8 cellular contexts compared by ENCODE assay signal in the genomic region with DNA sequence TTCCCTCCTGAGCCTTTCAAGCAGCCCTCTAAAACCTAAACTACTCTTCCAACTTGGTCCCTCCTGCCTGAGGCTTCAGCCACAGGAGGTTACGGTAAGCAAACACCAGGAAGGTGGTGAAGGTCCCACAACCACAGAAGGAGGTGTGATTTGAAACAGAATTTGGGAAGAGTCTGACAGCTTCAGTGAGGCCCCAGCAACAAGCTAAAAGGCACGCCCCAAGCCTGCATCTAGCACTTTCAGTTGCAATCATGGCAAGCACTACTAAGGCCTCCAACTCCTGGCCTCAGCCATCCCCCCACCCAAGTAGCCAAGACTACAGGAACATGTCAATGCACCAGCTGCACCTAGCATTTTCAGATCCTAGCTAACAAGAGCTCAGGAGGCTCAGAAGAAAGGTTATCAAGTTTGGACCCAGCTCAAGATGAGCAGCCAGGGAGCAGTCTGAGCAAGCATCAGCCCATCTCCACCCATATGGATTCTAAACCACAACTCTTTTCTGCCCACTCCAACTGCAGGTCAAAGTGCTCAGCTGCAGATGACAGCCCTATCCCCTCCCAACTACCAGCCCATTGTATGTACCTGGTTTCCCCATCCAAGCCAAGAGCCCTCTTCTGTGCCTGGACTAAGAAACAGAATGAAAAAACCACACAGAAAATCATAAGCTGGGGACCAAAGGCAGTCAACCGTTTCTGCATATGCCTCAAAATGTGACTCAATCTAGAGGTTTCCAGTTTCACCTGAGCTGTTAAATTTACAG. TPM values are rescaled to one million over a fixed set of nuclear protein-coding genes. Genes with fewer than 3 reads are reported as not detected.
DNase-seq lines count a peak whose midpoint lies in the region; ATAC-seq and TF ChIP-seq lines count a peak whose summit lies in the region.

No MANE protein-coding gene starts in this region.

- H3K9me2 ChIP-seq in GM23248 (ENCODE audit: insufficient read depth) = no peaks in the 10 kb centered on the region

- H3K27ac ChIP-seq in DND-41 (ENCODE audit: low read length) (peak overlapping the region; percentile 92), GM23248 (peak overlapping the region; percentile 90), ectodermal cell (ENCODE audit: insufficient read depth, low read depth, low read length, poor library complexity, severe bottlenecking) (peak overlapping the region; percentile 85)

- peaks cover 39% of the 10 kb centered on the region for H4K20me1 ChIP-seq in DND-41 (ENCODE audit: insufficient read depth, low read length)
- H4K20me1 ChIP-seq in GM23248 (ENCODE audit: insufficient read depth) = no peaks in the 10 kb centered on the region

- DNase-seq in DND-41 (peak; percentile 72), GM23248 (peak; percentile 36), progenitor cell of endocrine pancreas (ENCODE audit: low spot score, unreplicated experiment) (no peak), NCI-H2171 treated with DMSO at 0.1 percent for 48 hours (lab: John Stamatoyannopoulos, UW) (no peak), iPS-NIHi7 (ENCODE audit: extremely low spot score) (no peak), foreskin melanocyte (no peak)

- H3K4me2 ChIP-seq in DND-41 (ENCODE audit: insufficient read depth, low read length) = peak overlapping the region; percentile 59
- H3K4me2 ChIP-seq in GM23248 (ENCODE audit: unreplicated experiment) = peak overlapping the region; percentile 82

- H3K4me1 ChIP-seq in DND-41 (ENCODE audit: insufficient read depth, low read length) (peaks cover 79% of the 10 kb centered on the region), GM23248 (ENCODE audit: insufficient read depth) (peaks cover 59% of the 10 kb centered on the region), ectodermal cell (ENCODE audit: control insufficient read depth, insufficient read depth, low read length) (peaks cover 66% of the 10 kb centered on the region)

- no peak overlapping the region for H3K4me3 ChIP-seq in DND-41 (ENCODE audit: low read depth in 1 of 2, low read length in 2 of 2)
- peak overlapping the region; percentile 35 for H3K4me3 ChIP-seq in GM23248
- no peak overlapping the region for H3K4me3 ChIP-seq in ectodermal cell (ENCODE audit: insufficient read depth, low read depth, low read length)

- H2AFZ ChIP-seq in DND-41 (ENCODE audit: low read depth, low read length) (no peak overlapping the region), GM23248 (no peak overlapping the region)

- peaks cover 26% of the 10 kb centered on the region for H3K36me3 Mint-ChIP-seq in progenitor cell of endocrine pancreas (ENCODE audit: insufficient read depth)

- WGBS in GM23248 (ENCODE audit: low coverage in 1 of 2, low lambda C conversion rate in 2 of 2, missing lambda C conversion rate in 2 of 2), 2 experiments = 18 to 26% methylated on average over 3 of the region's 3 CpGs
- WGBS in ectodermal cell, 2 experiments = 85 to 92% methylated on average over 3 of the region's 3 CpGs

- peak overlapping the region; percentile 74 for H3K27ac Mint-ChIP-seq in progenitor cell of endocrine pancreas

- H3K4me1 Mint-ChIP-seq in progenitor cell of endocrine pancreas (ENCODE audit: low read depth) = peaks cover 52% of the 10 kb centered on the region

- no peaks in the 10 kb centered on the region for H3K27me3 ChIP-seq in DND-41 (ENCODE audit: insufficient read depth, low read length, poor library complexity)
- H3K27me3 ChIP-seq in GM23248 (replicated peaks; ENCODE audit: insufficient read depth) = no peaks in the 10 kb centered on the region
- H3K27me3 ChIP-seq in ectodermal cell (ENCODE audit: control insufficient read depth, insufficient read depth, low read length, poor library complexity, severe bottlenecking) = no peaks in the 10 kb centered on the region

- H3K9me3 ChIP-seq in DND-41 (ENCODE audit: insufficient read depth, low read length, severe bottlenecking) (no peaks in the 10 kb centered on the region), GM23248 (ENCODE audit: low read depth) (no peaks in the 10 kb centered on the region), ectodermal cell (ENCODE audit: control insufficient read depth, low read length) (no peaks in the 10 kb centered on the region)

- peaks cover 6% of the 10 kb centered on the region; the same call in 1 of the 2 replicates for H3K79me2 ChIP-seq in DND-41 (ENCODE audit: insufficient read depth, low read length)
- peaks cover 45% of the 10 kb centered on the region for H3K79me2 ChIP-seq in GM23248 (ENCODE audit: insufficient read depth)

- in situ Hi-C loops in GM23248 (cut with MboI) = loop anchor here (10.0 kb wide), 1 partner anchor 162 kb away; no protein-coding TSS in a partner anchor

- H3K9ac ChIP-seq in DND-41 (ENCODE audit: low read depth, low read length) (peak overlapping the region; percentile 46), GM23248 (peak overlapping the region; percentile 69)

- peaks cover 74% of the 10 kb centered on the region for H3F3A ChIP-seq in GM23248 (ENCODE audit: insufficient read depth)

- no peak overlapping the region for H3K4me3 Mint-ChIP-seq in progenitor cell of endocrine pancreas (ENCODE audit: low read depth)

- H3K9me3 Mint-ChIP-seq in progenitor cell of endocrine pancreas (ENCODE audit: low read depth) = no peaks in the 10 kb centered on the region

- H3K27me3 Mint-ChIP-seq in progenitor cell of endocrine pancreas = no peaks in the 10 kb centered on the region

- ATAC-seq in DND-41 (ENCODE audit: insufficient read depth, low read depth) = peak; percentile 41

- TF ChIP-seq CTCF in DND-41 (IDR thresholded peaks at IDR 0.05; ENCODE audit: borderline replicate concordance, extremely low read depth, low read length, poor library complexity, severe bottlenecking) (no peak), progenitor cell of endocrine pancreas (IDR thresholded peaks at IDR 0.05; ENCODE audit: unreplicated experiment) (no peak)

- H3K36me3 ChIP-seq in DND-41 (ENCODE audit: insufficient read depth, low read length) = peaks cover 43% of the 10 kb centered on the region
- peaks cover 18% of the 10 kb centered on the region for H3K36me3 ChIP-seq in GM23248 (ENCODE audit: low read depth)
- peaks cover 21% of the 10 kb centered on the region for H3K36me3 ChIP-seq in ectodermal cell (ENCODE audit: control insufficient read depth, insufficient read depth, low read length)

RNA-seq across cellular contexts. Expression of a gene that starts 10.4 kb away (rescaled TPM):
- 548 and 557 TPM in 2 replicates for total RNA-seq in GM23248 (2014; rRNA removed; shearing (Covaris generic))
- polyA plus RNA-seq in GM23248 (2016; fragmentation: Nextera tagmentation; extraction: Ambion mirVana) = 163 and 167 TPM in 2 replicates
- polyA plus RNA-seq in PFSK-1 (2012; ENCODE audit: insufficient read length, low read depth) = 54.0 TPM
- polyA plus RNA-seq in ectodermal cell (2013, experiment 1 of 4) = 20.5 TPM
- 27.0 TPM for polyA plus RNA-seq in ectodermal cell (2013, experiment 2 of 4)
- 21.6 TPM for polyA plus RNA-seq in ectodermal cell (2013, experiment 3 of 4)
- 29.8 TPM for polyA plus RNA-seq in ectodermal cell (2013, experiment 4 of 4)
- 27.2 and 39.8 TPM in 2 replicates for total RNA-seq in progenitor cell of endocrine pancreas

RNA-seq across cellular contexts. Expression of a gene that starts 16.6 kb away (rescaled TPM):
- total RNA-seq in GM23248 (2014; rRNA removed; shearing (Covaris generic)) = 1,322 and 1,677 TPM in 2 replicates
- 533 and 544 TPM in 2 replicates for polyA plus RNA-seq in GM23248 (2016; fragmentation: Nextera tagmentation; extraction: Ambion mirVana)
- 2,396 TPM for polyA plus RNA-seq in PFSK-1 (2012; ENCODE audit: insufficient read length, low read depth)
- polyA plus RNA-seq in ectodermal cell (2013, experiment 1 of 4) = 2,940 TPM
- 2,895 TPM for polyA plus RNA-seq in ectodermal cell (2013, experiment 2 of 4)
- 2,535 TPM for polyA plus RNA-seq in ectodermal cell (2013, experiment 3 of 4)
- polyA plus RNA-seq in ectodermal cell (2013, experiment 4 of 4) = 2,880 TPM
- 1,931 and 1,938 TPM in 2 replicates for total RNA-seq in progenitor cell of endocrine pancreas

RNA-seq across cellular contexts. Expression of a gene that starts 34.3 kb away (rescaled TPM):
- 6.1 and 7.7 TPM in 2 replicates for total RNA-seq in GM23248 (2014; rRNA removed; shearing (Covaris generic))
- 11.1 and 12.1 TPM in 2 replicates for polyA plus RNA-seq in GM23248 (2016; fragmentation: Nextera tagmentation; extraction: Ambion mirVana)
- 18.3 TPM for polyA plus RNA-seq in PFSK-1 (2012; ENCODE audit: insufficient read length, low read depth)
- polyA plus RNA-seq in ectodermal cell (2013, experiment 1 of 4) = 24.6 TPM
- 25.5 TPM for polyA plus RNA-seq in ectodermal cell (2013, experiment 2 of 4)
- polyA plus RNA-seq in ectodermal cell (2013, experiment 3 of 4) = 18.6 TPM
- 21.2 TPM for polyA plus RNA-seq in ectodermal cell (2013, experiment 4 of 4)
- 23.1 and 26.0 TPM in 2 replicates for total RNA-seq in progenitor cell of endocrine pancreas

RNA-seq across cellular contexts. Expression of a gene that starts 44.6 kb away (rescaled TPM):
- 98.8 and 114 TPM in 2 replicates for total RNA-seq in GM23248 (2014; rRNA removed; shearing (Covaris generic))
- 26.3 and 28.9 TPM in 2 replicates for polyA plus RNA-seq in GM23248 (2016; fragmentation: Nextera tagmentation; extraction: Ambion mirVana)
- polyA plus RNA-seq in PFSK-1 (2012; ENCODE audit: insufficient read length, low read depth) = 78.0 TPM
- 143 TPM for polyA plus RNA-seq in ectodermal cell (2013, experiment 1 of 4)
- polyA plus RNA-seq in ectodermal cell (2013, experiment 2 of 4) = 142 TPM
- 107 TPM for polyA plus RNA-seq in ectodermal cell (2013, experiment 3 of 4)
- polyA plus RNA-seq in ectodermal cell (2013, experiment 4 of 4) = 111 TPM
- 134 and 140 TPM in 2 replicates for total RNA-seq in progenitor cell of endocrine pancreas

RNA-seq across cellular contexts. Expression of a gene that starts 55.5 kb away (rescaled TPM):
- total RNA-seq in GM23248 (2014; rRNA removed; shearing (Covaris generic)) = 43.4 and 47.2 TPM in 2 replicates
- 32.8 and 34.8 TPM in 2 replicates for polyA plus RNA-seq in GM23248 (2016; fragmentation: Nextera tagmentation; extraction: Ambion mirVana)
- polyA plus RNA-seq in PFSK-1 (2012; ENCODE audit: insufficient read length, low read depth) = 91.0 TPM
- 26.1 TPM for polyA plus RNA-seq in ectodermal cell (2013, experiment 1 of 4)
- polyA plus RNA-seq in ectodermal cell (2013, experiment 2 of 4) = 28.1 TPM
- 24.4 TPM for polyA plus RNA-seq in ectodermal cell (2013, experiment 3 of 4)
- polyA plus RNA-seq in ectodermal cell (2013, experiment 4 of 4) = 22.3 TPM
- total RNA-seq in progenitor cell of endocrine pancreas = 42.7 and 47.0 TPM in 2 replicates

Comparison
In these comparisons a context has a peak if more than half of its experiments do, and no peak if none do; other contexts are left out.
1. DNase-seq: peak in DND-41 (single experiment) and GM23248 (single experiment); none in progenitor cell of endocrine pancreas (single experiment), NCI-H2171 treated with DMSO at 0.1 percent for 48 hours (single experiment), iPS-NIHi7 (single experiment) and foreskin melanocyte (single experiment).
2. RNA of a gene that starts 10.4 kb away (total RNA-seq): 548 to 557 TPM in GM23248; 27.2 to 39.8 TPM in progenitor cell of endocrine pancreas; every median in the first group is over 10 times any median in the second.
3. Peak in every context shown above with its lines, with median percentiles within 50 percentile points of each other: H3K27ac ChIP-seq.